9 cellular contexts compared by ENCODE assay signal in the genomic region with DNA sequence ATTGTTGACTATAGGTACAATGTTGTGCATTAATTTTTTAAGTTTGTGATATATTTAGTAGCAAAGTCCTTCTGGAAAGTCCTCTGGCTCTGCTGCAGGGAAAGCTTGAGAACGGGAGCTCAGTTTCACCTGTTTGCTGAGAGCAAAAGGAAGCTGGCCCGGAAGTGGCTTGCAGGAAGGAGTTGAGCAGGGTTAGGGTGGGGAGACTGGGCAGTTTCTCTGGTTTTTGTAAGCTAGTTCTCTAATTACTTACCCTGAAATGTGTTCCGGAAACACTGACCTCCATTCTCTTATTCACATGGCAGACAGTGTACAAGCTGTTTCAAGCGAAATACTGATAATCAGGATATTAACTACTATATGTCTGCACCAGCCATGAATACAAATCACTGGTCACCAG. TPM values are rescaled to one million over a fixed set of nuclear protein-coding genes. Genes with fewer than 3 reads are reported as not detected.
DNase-seq lines count a peak whose midpoint lies in the region; ATAC-seq, FAIRE-seq and TF ChIP-seq lines count a peak whose summit lies in the region.
"Had no signal": no experiment of that assay in that cellular context is flagged by ENCODE, and none has a peak within 500 bp of the region (broad histone marks: within the 10 kb centered on the region; RNA-seq: fewer than 3 reads in every experiment).

No MANE protein-coding gene starts in this region.

- H3K4me3 ChIP-seq in NB4 (ENCODE audit: low read depth, low read length) (no peak overlapping the region), esophagus muscularis mucosa (no peak overlapping the region), upper lobe of right lung (no peak overlapping the region)

- H3K27me3 ChIP-seq in esophagus muscularis mucosa (no peaks in the 10 kb centered on the region), upper lobe of right lung (no peaks in the 10 kb centered on the region)

- TF ChIP-seq CTCF in NB4 (IDR thresholded peaks at IDR 0.05; ENCODE audit: low read depth, low read length) (no peak), esophagus muscularis mucosa (IDR thresholded peaks at IDR 0.05) (no peak), upper lobe of right lung (IDR thresholded peaks at IDR 0.05) (no peak)

- peaks cover 29 to 67% (median 53%) of the 10 kb centered on the region in 4 donors for H3K36me3 ChIP-seq in esophagus muscularis mucosa
- H3K36me3 ChIP-seq in upper lobe of right lung, result peaks cover 71% of the 10 kb centered on the region

- no peak for TF ChIP-seq POLR2A in GM12892 (IDR thresholded peaks at IDR 0.05; ENCODE audit: low read depth, low read length)
- TF ChIP-seq POLR2A in NB4 (IDR thresholded peaks at IDR 0.05; ENCODE audit: extremely low read depth, insufficient read length), result no peak
- no peak for TF ChIP-seq POLR2A in esophagus muscularis mucosa (IDR thresholded peaks at IDR 0.05; ENCODE audit: low read depth)

- FAIRE-seq in GM12892 (lab: Jason Lieb, UNC), result peak; percentile 89
- FAIRE-seq: astrocyte had no signal

- no peak for TF ChIP-seq EP300 in esophagus muscularis mucosa (IDR thresholded peaks at IDR 0.05)

- DNase-seq in GM12892 (ENCODE audit: insufficient read length), result no peak
- peak; percentile 75 for DNase-seq in NB4 (ENCODE audit: low read depth)
- no peak for DNase-seq in esophagus muscularis mucosa (ENCODE audit: extremely low spot score)
- DNase-seq in upper lobe of right lung, result no peak
- no peak for DNase-seq in kidney tubule cell (ENCODE audit: low spot score)
- DNase-seq in putamen (ENCODE audit: low spot score), result no peak
- no peak for DNase-seq in cortex of kidney (lab: John Stamatoyannopoulos, UW)

- H3K27ac ChIP-seq in esophagus muscularis mucosa (replicated peaks in 1 of 4), result peak overlapping the region; percentile 84 to 91 (median 88)
- H3K27ac ChIP-seq in upper lobe of right lung, result peak overlapping the region; percentile 74

- H3K4me1 ChIP-seq in esophagus muscularis mucosa (peaks cover 62 to 85% (median 75%) of the 10 kb centered on the region in 4 donors), upper lobe of right lung (peaks cover 48% of the 10 kb centered on the region)

- 50% methylated on average over 4 of the region's 4 CpGs for WGBS in esophagus muscularis mucosa

- intact Hi-C loops in esophagus muscularis mucosa (cut with DNase I), result no loop called here
- intact Hi-C loops in upper lobe of right lung (cut with DNase I), result no loop called here

- peak; percentile 73 for ATAC-seq in GM21717 (IDR thresholded peaks at IDR 0.05; ENCODE audit: unreplicated experiment)
- ATAC-seq in upper lobe of right lung, result peak; percentile 56

- H3K9me3 ChIP-seq in esophagus muscularis mucosa, result no peaks in the 10 kb centered on the region
- no peaks in the 10 kb centered on the region for H3K9me3 ChIP-seq in upper lobe of right lung

RNA-seq across cellular contexts. Expression of a gene that starts 22.3 kb away (rescaled TPM):
- 62.9 TPM for polyA plus RNA-seq in GM12892 (2012; ENCODE audit: missing spikeins)
- total RNA-seq in esophagus muscularis mucosa (10 to 100 TPM; 18.7 to 74.2 (median 24.1) TPM), upper lobe of right lung (33.7 TPM)
